ENCODE assay signal across 1 cellular context in the genomic region with DNA sequence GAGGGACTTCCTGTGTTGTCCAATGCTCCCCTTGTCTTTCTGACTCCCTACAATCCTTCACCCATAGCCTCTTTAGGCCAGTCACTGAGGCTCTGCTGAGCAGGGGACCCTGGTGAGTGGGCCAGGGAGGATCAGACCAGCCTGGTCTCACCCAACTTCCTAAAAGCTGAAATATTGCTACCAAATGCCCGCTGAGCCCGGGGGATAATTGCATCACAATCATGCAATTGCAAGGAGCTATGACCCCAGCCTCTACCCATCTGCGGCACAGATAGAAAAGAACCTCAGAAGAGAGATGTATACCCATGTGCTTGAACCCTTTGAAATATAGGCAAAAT.
TF ChIP-seq lines count a peak whose summit lies in the region.

No MANE protein-coding gene starts in this region.

TF ChIP-seq in GM23338, 12 proteins besides CTCF, POLR2A, EP300 and RAD21:
- TF ChIP-seq, protein P1, sequence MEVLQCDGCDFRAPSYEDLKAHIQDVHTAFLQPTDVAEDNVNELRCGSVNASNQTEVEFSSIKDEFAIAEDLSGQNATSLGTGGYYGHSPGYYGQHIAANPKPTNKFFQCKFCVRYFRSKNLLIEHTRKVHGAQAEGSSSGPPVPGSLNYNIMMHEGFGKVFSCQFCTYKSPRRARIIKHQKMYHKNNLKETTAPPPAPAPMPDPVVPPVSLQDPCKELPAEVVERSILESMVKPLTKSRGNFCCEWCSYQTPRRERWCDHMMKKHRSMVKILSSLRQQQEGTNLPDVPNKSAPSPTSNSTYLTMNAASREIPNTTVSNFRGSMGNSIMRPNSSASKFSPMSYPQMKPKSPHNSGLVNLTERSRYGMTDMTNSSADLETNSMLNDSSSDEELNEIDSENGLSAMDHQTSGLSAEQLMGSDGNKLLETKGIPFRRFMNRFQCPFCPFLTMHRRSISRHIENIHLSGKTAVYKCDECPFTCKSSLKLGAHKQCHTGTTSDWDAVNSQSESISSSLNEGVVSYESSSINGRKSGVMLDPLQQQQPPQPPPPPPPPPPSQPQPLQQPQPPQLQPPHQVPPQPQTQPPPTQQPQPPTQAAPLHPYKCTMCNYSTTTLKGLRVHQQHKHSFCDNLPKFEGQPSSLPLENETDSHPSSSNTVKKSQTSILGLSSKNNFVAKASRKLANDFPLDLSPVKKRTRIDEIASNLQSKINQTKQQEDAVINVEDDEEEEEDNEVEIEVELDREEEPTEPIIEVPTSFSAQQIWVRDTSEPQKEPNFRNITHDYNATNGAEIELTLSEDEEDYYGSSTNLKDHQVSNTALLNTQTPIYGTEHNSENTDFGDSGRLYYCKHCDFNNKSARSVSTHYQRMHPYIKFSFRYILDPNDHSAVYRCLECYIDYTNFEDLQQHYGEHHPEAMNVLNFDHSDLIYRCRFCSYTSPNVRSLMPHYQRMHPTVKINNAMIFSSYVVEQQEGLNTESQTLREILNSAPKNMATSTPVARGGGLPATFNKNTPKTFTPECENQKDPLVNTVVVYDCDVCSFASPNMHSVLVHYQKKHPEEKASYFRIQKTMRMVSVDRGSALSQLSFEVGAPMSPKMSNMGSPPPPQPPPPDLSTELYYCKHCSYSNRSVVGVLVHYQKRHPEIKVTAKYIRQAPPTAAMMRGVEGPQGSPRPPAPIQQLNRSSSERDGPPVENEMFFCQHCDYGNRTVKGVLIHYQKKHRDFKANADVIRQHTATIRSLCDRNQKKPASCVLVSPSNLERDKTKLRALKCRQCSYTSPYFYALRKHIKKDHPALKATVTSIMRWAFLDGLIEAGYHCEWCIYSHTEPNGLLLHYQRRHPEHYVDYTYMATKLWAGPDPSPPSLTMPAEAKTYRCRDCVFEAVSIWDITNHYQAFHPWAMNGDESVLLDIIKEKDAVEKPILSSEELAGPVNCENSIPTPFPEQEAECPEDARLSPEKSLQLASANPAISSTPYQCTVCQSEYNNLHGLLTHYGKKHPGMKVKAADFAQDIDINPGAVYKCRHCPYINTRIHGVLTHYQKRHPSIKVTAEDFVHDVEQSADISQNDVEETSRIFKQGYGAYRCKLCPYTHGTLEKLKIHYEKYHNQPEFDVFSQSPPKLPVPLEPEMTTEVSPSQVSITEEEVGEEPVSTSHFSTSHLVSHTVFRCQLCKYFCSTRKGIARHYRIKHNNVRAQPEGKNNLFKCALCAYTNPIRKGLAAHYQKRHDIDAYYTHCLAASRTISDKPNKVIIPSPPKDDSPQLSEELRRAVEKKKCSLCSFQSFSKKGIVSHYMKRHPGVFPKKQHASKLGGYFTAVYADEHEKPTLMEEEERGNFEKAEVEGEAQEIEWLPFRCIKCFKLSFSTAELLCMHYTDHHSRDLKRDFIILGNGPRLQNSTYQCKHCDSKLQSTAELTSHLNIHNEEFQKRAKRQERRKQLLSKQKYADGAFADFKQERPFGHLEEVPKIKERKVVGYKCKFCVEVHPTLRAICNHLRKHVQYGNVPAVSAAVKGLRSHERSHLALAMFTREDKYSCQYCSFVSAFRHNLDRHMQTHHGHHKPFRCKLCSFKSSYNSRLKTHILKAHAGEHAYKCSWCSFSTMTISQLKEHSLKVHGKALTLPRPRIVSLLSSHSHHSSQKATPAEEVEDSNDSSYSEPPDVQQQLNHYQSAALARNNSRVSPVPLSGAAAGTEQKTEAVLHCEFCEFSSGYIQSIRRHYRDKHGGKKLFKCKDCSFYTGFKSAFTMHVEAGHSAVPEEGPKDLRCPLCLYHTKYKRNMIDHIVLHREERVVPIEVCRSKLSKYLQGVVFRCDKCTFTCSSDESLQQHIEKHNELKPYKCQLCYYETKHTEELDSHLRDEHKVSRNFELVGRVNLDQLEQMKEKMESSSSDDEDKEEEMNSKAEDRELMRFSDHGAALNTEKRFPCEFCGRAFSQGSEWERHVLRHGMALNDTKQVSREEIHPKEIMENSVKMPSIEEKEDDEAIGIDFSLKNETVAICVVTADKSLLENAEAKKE (CRISPR knock-in tag; IDR thresholded peaks at IDR 0.05), result no peak
- TF ChIP-seq JUNB (IDR thresholded peaks at IDR 0.05; ENCODE audit: unreplicated experiment), result no peak
- TF ChIP-seq POLR2AphosphoS5 (IDR thresholded peaks at IDR 0.05; ENCODE audit: low read depth), result no peak
- TF ChIP-seq, protein P2, sequence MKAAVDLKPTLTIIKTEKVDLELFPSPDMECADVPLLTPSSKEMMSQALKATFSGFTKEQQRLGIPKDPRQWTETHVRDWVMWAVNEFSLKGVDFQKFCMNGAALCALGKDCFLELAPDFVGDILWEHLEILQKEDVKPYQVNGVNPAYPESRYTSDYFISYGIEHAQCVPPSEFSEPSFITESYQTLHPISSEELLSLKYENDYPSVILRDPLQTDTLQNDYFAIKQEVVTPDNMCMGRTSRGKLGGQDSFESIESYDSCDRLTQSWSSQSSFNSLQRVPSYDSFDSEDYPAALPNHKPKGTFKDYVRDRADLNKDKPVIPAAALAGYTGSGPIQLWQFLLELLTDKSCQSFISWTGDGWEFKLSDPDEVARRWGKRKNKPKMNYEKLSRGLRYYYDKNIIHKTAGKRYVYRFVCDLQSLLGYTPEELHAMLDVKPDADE (IDR thresholded peaks at IDR 0.05), result no peak
- no peak for TF ChIP-seq EZH2 (IDR thresholded peaks at IDR 0.05; ENCODE audit: low read depth, unreplicated experiment)
- TF ChIP-seq, protein P3, sequence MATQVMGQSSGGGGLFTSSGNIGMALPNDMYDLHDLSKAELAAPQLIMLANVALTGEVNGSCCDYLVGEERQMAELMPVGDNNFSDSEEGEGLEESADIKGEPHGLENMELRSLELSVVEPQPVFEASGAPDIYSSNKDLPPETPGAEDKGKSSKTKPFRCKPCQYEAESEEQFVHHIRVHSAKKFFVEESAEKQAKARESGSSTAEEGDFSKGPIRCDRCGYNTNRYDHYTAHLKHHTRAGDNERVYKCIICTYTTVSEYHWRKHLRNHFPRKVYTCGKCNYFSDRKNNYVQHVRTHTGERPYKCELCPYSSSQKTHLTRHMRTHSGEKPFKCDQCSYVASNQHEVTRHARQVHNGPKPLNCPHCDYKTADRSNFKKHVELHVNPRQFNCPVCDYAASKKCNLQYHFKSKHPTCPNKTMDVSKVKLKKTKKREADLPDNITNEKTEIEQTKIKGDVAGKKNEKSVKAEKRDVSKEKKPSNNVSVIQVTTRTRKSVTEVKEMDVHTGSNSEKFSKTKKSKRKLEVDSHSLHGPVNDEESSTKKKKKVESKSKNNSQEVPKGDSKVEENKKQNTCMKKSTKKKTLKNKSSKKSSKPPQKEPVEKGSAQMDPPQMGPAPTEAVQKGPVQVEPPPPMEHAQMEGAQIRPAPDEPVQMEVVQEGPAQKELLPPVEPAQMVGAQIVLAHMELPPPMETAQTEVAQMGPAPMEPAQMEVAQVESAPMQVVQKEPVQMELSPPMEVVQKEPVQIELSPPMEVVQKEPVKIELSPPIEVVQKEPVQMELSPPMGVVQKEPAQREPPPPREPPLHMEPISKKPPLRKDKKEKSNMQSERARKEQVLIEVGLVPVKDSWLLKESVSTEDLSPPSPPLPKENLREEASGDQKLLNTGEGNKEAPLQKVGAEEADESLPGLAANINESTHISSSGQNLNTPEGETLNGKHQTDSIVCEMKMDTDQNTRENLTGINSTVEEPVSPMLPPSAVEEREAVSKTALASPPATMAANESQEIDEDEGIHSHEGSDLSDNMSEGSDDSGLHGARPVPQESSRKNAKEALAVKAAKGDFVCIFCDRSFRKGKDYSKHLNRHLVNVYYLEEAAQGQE (IDR thresholded peaks at IDR 0.05; ENCODE audit: unreplicated experiment), result no peak
- no peak for TF ChIP-seq CREB1 (CRISPR knock-in tag; IDR thresholded peaks at IDR 0.05; ENCODE audit: low read depth)
- no peak for TF ChIP-seq ZNF114 (CRISPR knock-in tag; IDR thresholded peaks at IDR 0.05)
- no peak for TF ChIP-seq ZNF331 (CRISPR knock-in tag; IDR thresholded peaks at IDR 0.05; ENCODE audit: low read depth)
- TF ChIP-seq EZH2phosphoT487 (IDR thresholded peaks at IDR 0.05; ENCODE audit: unreplicated experiment), result no peak
- TF ChIP-seq STAT1 (IDR thresholded peaks at IDR 0.05; ENCODE audit: unreplicated experiment), result no peak
